8 cellular contexts compared by ENCODE assay signal in genomic region chr2:25252291-25253152, GRCh38.
A peak's percentile ranks its signal among the peaks of the same experiment; 100 is the strongest.
DNase-seq lines count a peak whose midpoint lies in the region; ATAC-seq and TF ChIP-seq lines count a peak whose summit lies in the region.

No MANE protein-coding gene starts in this region.

- H3K4me3 ChIP-seq in epithelial cell of proximal tubule (ENCODE audit: low read depth, low read length), result peak overlapping the region; percentile 58

- POLR2A ChIA-PET in activated CD4-positive, alpha-beta memory T cell treated with anti-CD3 and anti-CD28 coated beads for 36 hours (lab: Charles Lee), result interaction anchor here (0.6 to 1.3 kb wide), 5 partner anchors 21 to 306 kb away, joined by 3 to 9 read pairs (median 3); no protein-coding TSS in a partner anchor

- ATAC-seq in HG02884 (IDR thresholded peaks at IDR 0.05; ENCODE audit: unreplicated experiment), result no peak

- H3K36me3 Mint-ChIP-seq in activated CD4-positive, alpha-beta memory T cell treated with anti-CD3 and anti-CD28 coated beads for 36 hours, result peaks cover 40% of the 10 kb centered on the region

- intact Hi-C loops in activated CD4-positive, alpha-beta memory T cell treated with anti-CD3 and anti-CD28 coated beads for 36 hours (cut with micrococcal nuclease), result loop anchor here (1.0 kb wide), 1 partner anchor 21 kb away; no protein-coding TSS in a partner anchor

- no peaks in the 10 kb centered on the region for H3K27me3 Mint-ChIP-seq in activated CD4-positive, alpha-beta memory T cell treated with anti-CD3 and anti-CD28 coated beads for 36 hours

- CTCF ChIA-PET in activated CD4-positive, alpha-beta memory T cell treated with anti-CD3 and anti-CD28 coated beads for 36 hours (lab: Charles Lee), result interaction anchor here (1.0 to 1.3 kb wide), 3 partner anchors 21 to 110 kb away, joined by 4 to 7 read pairs (median 6); no protein-coding TSS in a partner anchor

- peaks cover 23% of the 10 kb centered on the region for H3K4me1 Mint-ChIP-seq in activated CD4-positive, alpha-beta memory T cell treated with anti-CD3 and anti-CD28 coated beads for 36 hours (ENCODE audit: low read depth)

- peak overlapping the region; percentile 36 for H3K27ac Mint-ChIP-seq in activated CD4-positive, alpha-beta memory T cell treated with anti-CD3 and anti-CD28 coated beads for 36 hours

- no peaks in the 10 kb centered on the region for H3K9me3 Mint-ChIP-seq in activated CD4-positive, alpha-beta memory T cell treated with anti-CD3 and anti-CD28 coated beads for 36 hours

- peak overlapping the region; percentile 21 for H3K27ac ChIP-seq in substantia nigra (ENCODE audit: low read depth, low read length, poor library complexity, severe bottlenecking)

- peak overlapping the region; percentile 52 for H3K4me3 Mint-ChIP-seq in activated CD4-positive, alpha-beta memory T cell treated with anti-CD3 and anti-CD28 coated beads for 36 hours

- peak; percentile 24 to 31 for DNase-seq in AML-193 (lab: John Stamatoyannopoulos, UW)
- DNase-seq in GM20000 (ENCODE audit: low spot score), result peak; percentile 93
- DNase-seq in NCI-H2171 (lab: John Stamatoyannopoulos, UW), result peak; percentile 98
- DNase-seq in activated CD4-positive, alpha-beta memory T cell treated with anti-CD3 and anti-CD28 coated beads for 36 hours, result peak; percentile 67
- no peak for DNase-seq in epithelial cell of proximal tubule (ENCODE audit: low read depth)
- peak; percentile 43 for DNase-seq in myocyte (ENCODE audit: low read depth)
- DNase-seq in substantia nigra (lab: John Stamatoyannopoulos, UW), result peak in 18 of 49 donors; percentile 16 to 75 (median 39)

- no peak for TF ChIP-seq CTCF in GM20000 (IDR thresholded peaks at IDR 0.05; ENCODE audit: extremely low read depth, missing control alignments)
- no peak for TF ChIP-seq CTCF in epithelial cell of proximal tubule (conservative IDR thresholded peaks at IDR 0.05; ENCODE audit: low read depth, low read length)
